8 cellular contexts compared by ENCODE assay signal in the genomic region with DNA sequence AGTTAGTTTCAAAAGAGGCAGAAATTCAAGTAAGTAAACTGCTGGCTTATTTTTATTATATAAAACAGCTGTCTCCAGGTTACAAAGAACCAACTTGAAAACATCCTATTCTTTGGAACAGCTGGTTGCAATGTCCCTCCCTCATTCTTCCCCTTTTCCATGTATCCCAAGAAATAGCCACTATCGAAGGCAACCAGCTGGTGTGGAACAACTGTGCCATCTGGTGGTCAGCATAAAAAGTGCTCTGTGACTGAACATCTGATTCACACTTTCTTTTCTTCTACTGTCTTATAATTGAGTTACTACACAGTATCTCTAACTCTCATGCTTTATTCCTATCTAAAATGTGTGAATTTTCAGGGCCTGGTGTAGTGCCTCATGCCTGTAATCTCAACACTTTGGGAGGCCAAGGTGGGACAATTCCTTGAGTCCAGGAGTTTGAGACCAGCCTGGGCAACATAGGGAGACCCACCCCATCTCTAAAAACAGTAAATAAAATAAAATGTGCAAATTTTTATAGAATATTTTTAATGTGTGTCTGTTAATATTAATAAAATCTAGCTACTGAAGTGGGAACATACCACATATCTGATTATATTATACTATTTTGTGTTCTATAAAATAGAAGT. TPM values are rescaled to one million over a fixed set of nuclear protein-coding genes. Genes with fewer than 3 reads are reported as not detected.
DNase-seq lines count a peak whose midpoint lies in the region; ATAC-seq and TF ChIP-seq lines count a peak whose summit lies in the region.

No MANE protein-coding gene starts in this region.

- peak; percentile 44 for DNase-seq in GM04504 (ENCODE audit: low read depth)
- peak; percentile 35 to 77 (median 46) for DNase-seq in NCI-H1417 (lab: John Stamatoyannopoulos, UW)
- peak; percentile 23 for DNase-seq in T-helper 9 cell
- DNase-seq in coronary artery (ENCODE audit: low spot score) = no peak
- DNase-seq in left lobe of liver (ENCODE audit: low spot score) = peak; percentile 56
- peak; percentile 33 for DNase-seq in stimulated activated naive CD4-positive, alpha-beta T cell treated with Interleukin-2 at 50 U/mL for 16 hours (lab: John Stamatoyannopoulos, UW)

- ATAC-seq in left lobe of liver (peak; percentile 93), GM18520 (IDR thresholded peaks at IDR 0.05; ENCODE audit: unreplicated experiment) (no peak)

- H3K4me3 ChIP-seq in coronary artery = no peak overlapping the region

- H3K27ac ChIP-seq in 22Rv1 = no peak overlapping the region
- H3K27ac ChIP-seq in coronary artery = no peak overlapping the region

- TF ChIP-seq CTCF in 22Rv1 (IDR thresholded peaks at IDR 0.05) = peak; percentile 95
- peak; percentile 71 for TF ChIP-seq CTCF in coronary artery (IDR thresholded peaks at IDR 0.05)

RNA-seq across cellular contexts. Expression of a gene that starts 9.6 kb away (rescaled TPM):
- 11.2 TPM for total RNA-seq in left lobe of liver
